Comparison of ENCODE assay signal across 23 cellular contexts in the genomic region with DNA sequence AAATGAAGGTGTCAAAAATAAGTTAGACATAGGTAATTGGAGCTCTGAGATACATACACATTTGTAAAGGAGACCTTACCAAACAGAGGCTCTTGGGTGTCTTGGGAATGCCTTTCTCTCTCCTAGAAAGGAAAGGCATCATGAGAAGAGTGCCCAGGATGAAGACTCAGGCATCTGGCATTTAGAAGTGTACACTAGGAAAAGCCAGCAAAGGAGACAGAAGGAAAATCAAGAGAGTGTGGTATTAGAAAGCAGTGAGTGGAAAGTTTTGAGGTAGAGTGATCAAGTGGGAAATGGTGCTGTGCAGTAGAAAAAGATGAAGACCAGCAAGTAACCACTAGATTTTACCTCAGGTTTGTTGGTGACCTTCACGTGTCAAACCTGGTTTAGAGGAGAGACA.
"Had no signal": no experiment of that assay in that cellular context is flagged by ENCODE, and none has a peak within 500 bp of the region (broad histone marks: within the 10 kb centered on the region; RNA-seq: fewer than 3 reads in every experiment).

No MANE protein-coding gene starts in this region.

- H3K9me3 Mint-ChIP-seq: activated T-cell treated with anti-CD3 and anti-CD28 coated beads, Interleukin-2, amount 50 U/mL, for 4 hours; endodermal cell; T-helper 2 cell treated with Interferon-gamma antibody and Interleukin-4, amounts not matched to agents 5 μg/mL and 100 μg/mL, for 36 hours; type B pancreatic cell had no signal

- H3K27ac Mint-ChIP-seq: activated CD4-positive, alpha-beta T cell treated with anti-CD3 and anti-CD28 coated beads for 36 hours; endodermal cell; T-helper 2 cell treated with Interferon-gamma antibody and Interleukin-4, amounts not matched to agents 5 μg/mL and 100 μg/mL, for 36 hours; type B pancreatic cell had no signal

- H3K27ac ChIP-seq: esophagus squamous epithelium, gastrocnemius medialis, thoracic aorta, vagina had no signal

- H3K4me3 Mint-ChIP-seq: activated CD4-positive, alpha-beta T cell treated with anti-CD3 and anti-CD28 coated beads for 36 hours; activated T-cell treated with anti-CD3 and anti-CD28 coated beads, Interleukin-2, amount 50 U/mL, for 4 hours; endodermal cell; T-helper 2 cell treated with Interferon-gamma antibody and Interleukin-4, amounts not matched to agents 5 μg/mL and 100 μg/mL, for 36 hours; type B pancreatic cell had no signal

- DNase-seq: activated CD4-positive, alpha-beta T cell treated with anti-CD3 and anti-CD28 coated beads for 36 hours; activated CD4-positive, alpha-beta T cell treated with anti-CD3 and anti-CD28 coated beads, Interleukin-2, amount 50 U/mL, for 48 hours; activated CD8-positive, alpha-beta memory T cell treated with anti-CD3 and anti-CD28 coated beads, Interleukin-2, amount 50 U/mL, for 48 hours; activated naive CD4-positive, alpha-beta T cell treated with Interleukin-2 at 50 U/mL for 16 hours; activated T-cell treated with anti-CD3 and anti-CD28 coated beads, Interleukin-2, amount 50 U/mL, for 4 hours; amygdala; cortex of kidney; endodermal cell; esophagus squamous epithelium; gastrocnemius medialis; head of caudate nucleus; hypothalamus; left ventricle myocardium superior; mammary epithelial cell; nucleus accumbens; small intestine; stimulated activated CD4-positive, alpha-beta T cell treated with anti-CD3 and anti-CD28 coated beads, Interleukin-15, amount 100 ng/mL, for 24 hours; stimulated activated naive CD4-positive, alpha-beta T cell had no signal

- H3K36me3 ChIP-seq: esophagus squamous epithelium, gastrocnemius medialis, vagina had no signal

- H3K27me3 ChIP-seq: esophagus squamous epithelium, gastrocnemius medialis, vagina had no signal

- H3K4me3 ChIP-seq: esophagus squamous epithelium, gastrocnemius medialis, thoracic aorta, vagina had no signal

- H3K27me3 Mint-ChIP-seq: activated CD4-positive, alpha-beta T cell treated with anti-CD3 and anti-CD28 coated beads for 36 hours; type B pancreatic cell had no signal

- ATAC-seq: activated CD4-positive, alpha-beta T cell treated with anti-CD3 and anti-CD28 coated beads for 36 hours; activated T-cell treated with anti-CD3 and anti-CD28 coated beads, Interleukin-2, amount 50 U/mL, for 4 hours; gastrocnemius medialis; left ventricle myocardium superior; sciatic nerve had no signal
